ENCODE assay signal across 30 cellular contexts in the genomic region with DNA sequence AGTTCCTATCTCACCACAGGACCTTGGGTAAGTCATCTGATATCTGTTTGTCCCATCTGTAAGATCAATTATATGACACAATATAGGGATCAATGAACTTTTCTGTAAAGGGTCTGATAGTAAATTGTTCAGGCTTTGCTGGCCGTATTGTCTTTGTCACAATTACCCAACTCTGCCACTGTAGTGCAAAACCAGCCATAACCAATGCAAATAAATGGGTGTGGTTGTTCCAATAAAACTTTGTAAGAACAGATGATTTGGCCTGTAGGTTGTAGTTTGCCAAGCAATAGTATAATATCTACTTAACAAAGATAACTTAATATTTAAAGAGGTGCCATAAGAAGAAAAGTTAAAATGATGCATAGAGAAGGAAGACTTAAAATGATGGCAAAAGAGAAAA.
"Had no signal": no experiment of that assay in that cellular context is flagged by ENCODE, and none has a peak within 500 bp of the region (broad histone marks: within the 10 kb centered on the region; RNA-seq: fewer than 3 reads in every experiment).

No MANE protein-coding gene starts in this region.

- H3K27me3 Mint-ChIP-seq: naive thymus-derived CD8-positive, alpha-beta T cell; natural killer cell treated with Interleukin-12 subunit alpha and Interleukin-12 subunit beta and Interleukin-15 and Interleukin-18, amount 100 ng/mL, for 72 hours; progenitor cell of endocrine pancreas; stimulated activated naive B cell treated with anti-CD40 and anti-IgM and Interleukin-4, amounts not matched to agents 10 μg/mL and 1 μg/mL and 100 μg/mL, for 72 hours; stimulated activated naive CD8-positive, alpha-beta T cell treated with anti-CD3 and anti-CD28 coated beads, Interleukin-15, Interleukin-2, amounts not matched to agents 100 ng/mL and 50 ng/mL, for 24 hours had no signal

- H3K9me3 Mint-ChIP-seq: naive thymus-derived CD8-positive, alpha-beta T cell; natural killer cell treated with Interleukin-12 subunit alpha and Interleukin-12 subunit beta and Interleukin-15 and Interleukin-18, amount 100 ng/mL, for 72 hours; nephron progenitor cell; neural crest cell; stimulated activated effector memory CD8-positive, alpha-beta T cell treated with anti-CD3 and anti-CD28 coated beads, Interleukin-12 subunit alpha, Interleukin-12 subunit beta, amount 100 ng/mL, for 72 hours; stimulated activated naive B cell treated with anti-CD40 and anti-IgM and Interleukin-4, amounts not matched to agents 10 μg/mL and 1 μg/mL and 100 μg/mL, for 72 hours; stimulated activated naive CD8-positive, alpha-beta T cell treated with anti-CD3 and anti-CD28 coated beads, Interleukin-15, Interleukin-2, amounts not matched to agents 100 ng/mL and 50 ng/mL, for 24 hours had no signal

- H3K4me3 Mint-ChIP-seq: naive thymus-derived CD8-positive, alpha-beta T cell; natural killer cell treated with Interleukin-12 subunit alpha and Interleukin-12 subunit beta and Interleukin-15 and Interleukin-18, amount 100 ng/mL, for 72 hours; nephron progenitor cell; neural crest cell; stimulated activated effector memory CD8-positive, alpha-beta T cell treated with anti-CD3 and anti-CD28 coated beads, Interleukin-12 subunit alpha, Interleukin-12 subunit beta, amount 100 ng/mL, for 72 hours; stimulated activated naive B cell treated with anti-CD40 and anti-IgM and Interleukin-4, amounts not matched to agents 10 μg/mL and 1 μg/mL and 100 μg/mL, for 72 hours; stimulated activated naive CD8-positive, alpha-beta T cell treated with anti-CD3 and anti-CD28 coated beads, Interleukin-15, Interleukin-2, amounts not matched to agents 100 ng/mL and 50 ng/mL, for 24 hours had no signal

- H3K4me1 ChIP-seq: parathyroid adenoma, psoas muscle, right lobe of liver, sigmoid colon, stomach, thyroid gland, tibial nerve, upper lobe of left lung, uterus had no signal

- H3K9me3 ChIP-seq: neutrophil, ovary, psoas muscle, right lobe of liver, sigmoid colon, stomach, thoracic aorta, thyroid gland, tibial nerve, upper lobe of left lung, uterus had no signal

- H3K27ac Mint-ChIP-seq: natural killer cell treated with Interleukin-12 subunit alpha and Interleukin-12 subunit beta and Interleukin-15 and Interleukin-18, amount 100 ng/mL, for 72 hours; nephron progenitor cell; progenitor cell of endocrine pancreas; stimulated activated effector memory CD8-positive, alpha-beta T cell treated with anti-CD3 and anti-CD28 coated beads, Interleukin-12 subunit alpha, Interleukin-12 subunit beta, amount 100 ng/mL, for 72 hours; stimulated activated naive B cell treated with anti-CD40 and anti-IgM and Interleukin-4, amounts not matched to agents 10 μg/mL and 1 μg/mL and 100 μg/mL, for 72 hours; stimulated activated naive CD8-positive, alpha-beta T cell treated with anti-CD3 and anti-CD28 coated beads, Interleukin-15, Interleukin-2, amounts not matched to agents 100 ng/mL and 50 ng/mL, for 24 hours had no signal

- H3K27ac ChIP-seq: neutrophil, ovary, parathyroid adenoma, psoas muscle, right lobe of liver, sigmoid colon, stomach, thoracic aorta, thyroid gland, tibial nerve, upper lobe of left lung, uterus had no signal

- H3K4me3 ChIP-seq: ovary, psoas muscle, right lobe of liver, sigmoid colon, stomach, thoracic aorta, thyroid gland, tibial nerve, upper lobe of left lung, uterus had no signal

- H3K4me1 Mint-ChIP-seq: nephron progenitor cell; neural crest cell; stimulated activated naive B cell treated with anti-CD40 and anti-IgM and Interleukin-4, amounts not matched to agents 10 μg/mL and 1 μg/mL and 100 μg/mL, for 72 hours had no signal

- ATAC-seq: naive thymus-derived CD8-positive, alpha-beta T cell; natural killer cell treated with Interleukin-12 subunit alpha and Interleukin-12 subunit beta and Interleukin-15 and Interleukin-18, amount 100 ng/mL, for 72 hours; psoas muscle; right cardiac atrium; right lobe of liver; stimulated activated effector memory CD8-positive, alpha-beta T cell treated with anti-CD3 and anti-CD28 coated beads, Interleukin-12 subunit alpha, Interleukin-12 subunit beta, amount 100 ng/mL, for 72 hours; stimulated activated naive B cell treated with anti-CD40 and anti-IgM and Interleukin-4, amounts not matched to agents 10 μg/mL and 1 μg/mL and 100 μg/mL, for 72 hours had no signal

- H3K36me3 ChIP-seq: ovary, uterus had no signal

- H3K36me3 Mint-ChIP-seq: natural killer cell treated with Interleukin-12 subunit alpha and Interleukin-12 subunit beta and Interleukin-15 and Interleukin-18, amount 100 ng/mL, for 72 hours had no signal

- DNase-seq: naive thymus-derived CD8-positive, alpha-beta T cell; nephron progenitor cell; nucleus accumbens; ovary; posterior cingulate gyrus; psoas muscle; right cardiac atrium; right lobe of liver; sigmoid colon; small intestine; stimulated activated CD4-positive, alpha-beta T cell treated with anti-CD3 and anti-CD28 coated beads, Interleukin-15, amount 100 ng/mL, for 24 hours; stimulated activated CD4-positive, alpha-beta T cell treated with anti-CD3 and anti-CD28 coated beads, Interleukin-2, amount 100 ng/mL, for 24 hours; stimulated activated CD4-positive, alpha-beta T cell treated with anti-CD3 and anti-CD28 coated beads, Interleukin-2, amount 100 ng/mL, for 48 hours; stimulated activated CD4-positive, alpha-beta T cell treated with anti-CD3 and anti-CD28 coated beads, Interleukin-4, amount 100 ng/mL, for 24 hours; stimulated activated naive B cell treated with anti-CD40 and anti-IgM and Interleukin-4, amounts not matched to agents 10 μg/mL and 1 μg/mL and 100 μg/mL, for 72 hours; stimulated activated naive CD4-positive, alpha-beta T cell treated with Interleukin-2 at 50 U/mL for 16 hours; stomach; thyroid gland; trophoblast cell; upper lobe of left lung; uterus had no signal

- H3K27me3 ChIP-seq: ovary, right lobe of liver, sigmoid colon, stomach, thyroid gland, tibial nerve, upper lobe of left lung, uterus had no signal
